ENCODE assay signal across 19 cellular contexts in the genomic region with DNA sequence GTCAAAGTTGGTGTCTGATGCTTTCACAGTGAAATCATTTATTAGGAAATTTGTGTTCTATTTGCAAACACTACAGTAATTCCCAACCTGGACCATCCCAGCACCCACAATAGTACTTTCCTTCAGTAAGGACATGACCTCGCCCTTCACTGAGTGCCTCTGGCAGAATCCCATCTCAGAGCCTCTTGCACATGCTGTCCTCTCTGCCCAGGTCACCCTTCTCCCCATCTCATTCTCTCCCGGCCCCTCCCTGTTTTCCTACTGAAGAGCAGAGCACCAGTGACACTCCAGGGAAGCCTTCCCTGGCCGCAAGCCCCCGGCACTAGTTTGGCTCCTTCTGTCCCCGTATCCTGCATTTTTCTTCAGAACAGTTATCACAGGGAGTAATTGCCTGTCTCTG.
DNase-seq lines count a peak whose midpoint lies in the region; ATAC-seq and TF ChIP-seq lines count a peak whose summit lies in the region.
"Had no signal": no experiment of that assay in that cellular context is flagged by ENCODE, and none has a peak within 500 bp of the region (broad histone marks: within the 10 kb centered on the region; RNA-seq: fewer than 3 reads in every experiment).

No MANE protein-coding gene starts in this region.

- H3K9me3 Mint-ChIP-seq in naive thymus-derived CD8-positive, alpha-beta T cell, result peaks cover 0 to 1% (median 0%) of the 10 kb centered on the region in 9 donors
- no peaks in the 10 kb centered on the region for H3K9me3 Mint-ChIP-seq in natural killer cell
- H3K9me3 Mint-ChIP-seq: activated naive CD4-positive, alpha-beta T cell treated with anti-CD3 and anti-CD28 coated beads, Interleukin-2, amount 10 ng/mL, durations not matched to agents 7 days and 5 days had no signal

- H2BK12ac ChIP-seq in mesenchymal stem cell (ENCODE audit: low read length in 2 of 2), result peak overlapping the region in 1 of 2 experiments; percentile 45

- H3K4me2 ChIP-seq in mesenchymal stem cell (ENCODE audit: low read length, poor library complexity, severe bottlenecking), result no peak overlapping the region

- TF ChIP-seq EP300 in transverse colon (IDR thresholded peaks at IDR 0.05; ENCODE audit: low read depth), result no peak

- H3K9ac ChIP-seq in adipocyte (ENCODE audit: low read length) (peak overlapping the region; percentile 56), mesenchymal stem cell (ENCODE audit: low read length) (peak overlapping the region; percentile 32)

- H3K36me3 ChIP-seq in adipocyte (ENCODE audit: control insufficient read depth, insufficient read depth, low read length, severe bottlenecking), result peaks cover 2% of the 10 kb centered on the region
- H3K36me3 ChIP-seq in mesenchymal stem cell (ENCODE audit: control insufficient read depth in 1 of 2, insufficient read depth in 2 of 2, low read depth in 1 of 2, low read length in 2 of 2), result peaks cover 4 to 9% of the 10 kb centered on the region in 2 experiments
- H3K36me3 ChIP-seq in transverse colon, result peaks cover 0 to under 1% (median 0%) of the 10 kb centered on the region in 4 donors

- POLR2A ChIA-PET in naive thymus-derived CD8-positive, alpha-beta T cell (lab: Charles Lee), result no interaction called here

- H3K14ac ChIP-seq in mesenchymal stem cell (ENCODE audit: low read length in 2 of 2), result no peak overlapping the region

- no peak overlapping the region for H4K8ac ChIP-seq in mesenchymal stem cell (ENCODE audit: low read length)

- H3K23ac ChIP-seq in mesenchymal stem cell (ENCODE audit: low read length in 2 of 2), result no peak overlapping the region

- peaks cover 0 to 54% (median 14%) of the 10 kb centered on the region in 3 donors for H3K36me3 Mint-ChIP-seq in naive thymus-derived CD8-positive, alpha-beta T cell
- H3K36me3 Mint-ChIP-seq in natural killer cell, result no peaks in the 10 kb centered on the region

- peak overlapping the region in 1 of 2 experiments; percentile 58 for H3K18ac ChIP-seq in mesenchymal stem cell (ENCODE audit: low read depth in 1 of 2, low read length in 2 of 2)

- H3K27ac ChIP-seq in mesenchymal stem cell (ENCODE audit: low read length, poor library complexity, severe bottlenecking) (no peak overlapping the region), transverse colon (peak overlapping the region in 3 of 4 donors; percentile 53 to 67 (median 58))
- H3K27ac ChIP-seq: dorsolateral prefrontal cortex had no signal

- ATAC-seq in Right ventricle myocardium superior (ENCODE audit: poor library complexity), result peak; percentile 92
- no peak for ATAC-seq in HG03460 (IDR thresholded peaks at IDR 0.05; ENCODE audit: unreplicated experiment)
- no peak for ATAC-seq in naive thymus-derived CD8-positive, alpha-beta T cell
- no peak for ATAC-seq in natural killer cell

- no peak for DNase-seq in adipocyte (ENCODE audit: low read depth)
- peak; percentile 72 for DNase-seq in Right ventricle myocardium superior
- no peak for DNase-seq in mesenchymal stem cell
- peak; percentile 22 for DNase-seq in transverse colon
- no peak for DNase-seq in naive thymus-derived CD8-positive, alpha-beta T cell
- no peak for DNase-seq in DMS153 (lab: John Stamatoyannopoulos, UW)
- DNase-seq in natural killer cell, result no peak
- DNase-seq: activated CD4-positive, alpha-beta T cell treated with anti-CD3 and anti-CD28 coated beads, Interleukin-2, amount 50 U/mL, for 1 hour; activated naive CD4-positive, alpha-beta T cell treated with anti-CD3 and anti-CD28 coated beads, Interleukin-2, amount 10 ng/mL, durations not matched to agents 7 days and 5 days; activated T-cell treated with anti-CD3 and anti-CD28 coated beads, Interleukin-2, amount 50 U/mL, for 1 hour; Calu3; dorsolateral prefrontal cortex; erythroblast; Karpas-422; NCI-H1417 treated with DMSO at 0.1 percent for 48 hours; NK-92 treated with Interleukin-12 subunit alpha and Interleukin-12 subunit beta, amount 100 ng/mL, for 24 hours; stimulated activated CD4-positive, alpha-beta T cell treated with anti-CD3 and anti-CD28 coated beads, Interleukin-4, amount 100 ng/mL, for 1 hour had no signal

- H3K79me1 ChIP-seq in mesenchymal stem cell (replicated peaks; ENCODE audit: low read length, poor library complexity, severe bottlenecking), result peaks cover 20% of the 10 kb centered on the region

- H3K4ac ChIP-seq in mesenchymal stem cell (ENCODE audit: low read depth in 1 of 2, low read length in 2 of 2), result peak overlapping the region in 1 of 2 experiments; percentile 10

- no peak overlapping the region for H2BK120ac ChIP-seq in mesenchymal stem cell (ENCODE audit: low read depth, low read length)

- intact Hi-C loops in Right ventricle myocardium superior (cut with DNase I) (no loop called here), transverse colon (cut with DNase I; ENCODE audit: low total_unique reads) (no loop called here), natural killer cell (cut with micrococcal nuclease) (no loop called here)

- peak overlapping the region; percentile 13 for H3K4me3 ChIP-seq in adipocyte (ENCODE audit: low read length)
- no peak overlapping the region for H3K4me3 ChIP-seq in mesenchymal stem cell (ENCODE audit: insufficient read depth in 1 of 2, low read depth in 1 of 2, low read length in 2 of 2)
- H3K4me3 ChIP-seq in transverse colon, result no peak overlapping the region
- H3K4me3 ChIP-seq: dorsolateral prefrontal cortex had no signal

- H2BK5ac ChIP-seq in mesenchymal stem cell (ENCODE audit: low read depth, low read length, poor library complexity, severe bottlenecking), result no peak overlapping the region

- H3K4me1 Mint-ChIP-seq in naive thymus-derived CD8-positive, alpha-beta T cell, result peaks cover 0 to 5% (median 0%) of the 10 kb centered on the region in 4 donors
- H3K4me1 Mint-ChIP-seq in natural killer cell, result peaks cover 8 to 12% of the 10 kb centered on the region in 2 donors
- H3K4me1 Mint-ChIP-seq: activated naive CD4-positive, alpha-beta T cell treated with anti-CD3 and anti-CD28 coated beads, Interleukin-2, amount 10 ng/mL, durations not matched to agents 7 days and 5 days; B cell had no signal

- TF ChIP-seq POLR2A in transverse colon (IDR thresholded peaks at IDR 0.05), result no peak

- no peaks in the 10 kb centered on the region for H3K9me3 ChIP-seq in adipocyte (ENCODE audit: control insufficient read depth, low read length)
- H3K9me3 ChIP-seq in mesenchymal stem cell (ENCODE audit: control insufficient read depth, low read length), result no peaks in the 10 kb centered on the region
- H3K9me3 ChIP-seq in transverse colon, result no peaks in the 10 kb centered on the region

- H4K91ac ChIP-seq in mesenchymal stem cell (ENCODE audit: low read length), result no peak overlapping the region

- no peaks in the 10 kb centered on the region for H3K27me3 Mint-ChIP-seq in naive thymus-derived CD8-positive, alpha-beta T cell
- H3K27me3 Mint-ChIP-seq in natural killer cell (ENCODE audit: low read depth in 2 of 2), result no peaks in the 10 kb centered on the region
- H3K27me3 Mint-ChIP-seq: activated naive CD4-positive, alpha-beta T cell treated with anti-CD3 and anti-CD28 coated beads, Interleukin-2, amount 10 ng/mL, durations not matched to agents 7 days and 5 days; B cell had no signal

- H2AK5ac ChIP-seq in mesenchymal stem cell (ENCODE audit: low read length, severe bottlenecking), result no peak overlapping the region

- H2BK15ac ChIP-seq in mesenchymal stem cell (ENCODE audit: low read depth, poor library complexity, severe bottlenecking), result no peak overlapping the region

- no peaks in the 10 kb centered on the region for H3K27me3 ChIP-seq in adipocyte (replicated peaks; ENCODE audit: control insufficient read depth, insufficient read depth, low read length)
- no peaks in the 10 kb centered on the region for H3K27me3 ChIP-seq in mesenchymal stem cell (ENCODE audit: control insufficient read depth in 1 of 2, insufficient read depth in 1 of 2, low read length in 2 of 2)
- no peaks in the 10 kb centered on the region for H3K27me3 ChIP-seq in transverse colon
- H3K27me3 ChIP-seq: dorsolateral prefrontal cortex had no signal

- TF ChIP-seq CTCF in transverse colon (IDR thresholded peaks at IDR 0.05) (no peak), natural killer cell (IDR thresholded peaks at IDR 0.05) (no peak)

- H3K27ac Mint-ChIP-seq in naive thymus-derived CD8-positive, alpha-beta T cell, result peak overlapping the region in 5 of 10 donors; percentile 1 to 84 (median 48)
- H3K27ac Mint-ChIP-seq in natural killer cell, result no peak overlapping the region
- H3K27ac Mint-ChIP-seq: activated naive CD4-positive, alpha-beta T cell treated with anti-CD3 and anti-CD28 coated beads, Interleukin-2, amount 10 ng/mL, durations not matched to agents 7 days and 5 days; B cell had no signal

- in situ Hi-C loops in transverse colon (cut with MboI; ENCODE audit: low pct_ligation_motif_present in 1 of 4, low pct_unique_long_range_greater_than_20kb in 1 of 4, low sequenced_read_pairs in 3 of 4), result no loop called here

- no peak overlapping the region for H2AFZ ChIP-seq in mesenchymal stem cell (ENCODE audit: low read depth, low read length)

- H3K4me1 ChIP-seq in adipocyte (ENCODE audit: control insufficient read depth, insufficient read depth, low read length) (peaks cover 31% of the 10 kb centered on the region), mesenchymal stem cell (ENCODE audit: control insufficient read depth, insufficient read depth, low read depth, low read length) (peaks cover 14% of the 10 kb centered on the region), transverse colon (peaks cover 0 to 23% (median 4%) of the 10 kb centered on the region in 4 donors)

- no peak overlapping the region for H3K4me3 Mint-ChIP-seq in naive thymus-derived CD8-positive, alpha-beta T cell
- no peak overlapping the region for H3K4me3 Mint-ChIP-seq in natural killer cell
- H3K4me3 Mint-ChIP-seq: activated naive CD4-positive, alpha-beta T cell treated with anti-CD3 and anti-CD28 coated beads, Interleukin-2, amount 10 ng/mL, durations not matched to agents 7 days and 5 days; B cell had no signal

- WGBS in mesenchymal stem cell, result 58% methylated on average over 5 of the region's 5 CpGs
- WGBS in transverse colon (ENCODE audit: low coverage in 1 of 2), 2 donors, result 69 to 82% methylated on average over 4 to 5 of the region's 5 CpGs

Comparison
In these comparisons a context has a peak if more than half of its experiments do, and no peak if none do; other contexts are left out.
1. DNase-seq: peak in Right ventricle myocardium superior (single experiment) and transverse colon (single experiment); none in adipocyte (single experiment), mesenchymal stem cell (single experiment), naive thymus-derived CD8-positive, alpha-beta T cell (0 of 10), DMS153 (single experiment) and natural killer cell (single experiment).